ENCODE assay signal across 11 cellular contexts in the genomic region with DNA sequence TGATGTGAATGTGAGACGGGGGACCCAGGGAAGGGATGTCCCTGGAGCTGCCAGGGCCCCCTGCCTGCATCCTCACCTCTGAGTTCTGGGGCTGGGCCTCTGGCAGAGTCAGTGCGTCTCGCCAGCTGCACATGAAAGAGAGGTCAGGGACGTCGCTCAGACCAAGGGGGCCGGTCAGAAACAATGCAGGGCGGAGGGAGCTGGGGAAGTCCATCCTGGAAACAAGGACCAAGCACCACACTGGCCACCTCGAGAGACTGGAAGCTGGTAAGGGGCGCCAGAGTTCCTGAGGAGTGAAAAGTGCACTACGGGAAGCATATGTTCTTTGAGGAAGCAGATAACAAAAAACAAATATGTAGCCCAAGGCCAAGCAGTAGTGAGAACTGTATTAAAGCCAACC. TPM values are rescaled to one million over a fixed set of nuclear protein-coding genes. Genes with fewer than 3 reads are reported as not detected.
DNase-seq lines count a peak whose midpoint lies in the region; ATAC-seq and TF ChIP-seq lines count a peak whose summit lies in the region.
"Had no signal": no experiment of that assay in that cellular context is flagged by ENCODE, and none has a peak within 500 bp of the region (broad histone marks: within the 10 kb centered on the region; RNA-seq: fewer than 3 reads in every experiment).

No MANE protein-coding gene starts in this region.

- H3K4me3 Mint-ChIP-seq in T-cell, result peak overlapping the region; percentile 92 to 96 (median 93)
- peak overlapping the region; percentile 64 for H3K4me3 Mint-ChIP-seq in glutamatergic neuron (ENCODE audit: unreplicated experiment)

- H3K27me3 ChIP-seq in DND-41 (ENCODE audit: insufficient read depth, low read length, poor library complexity) (no peaks in the 10 kb centered on the region), parathyroid adenoma (ENCODE audit: control insufficient read depth, insufficient read depth, low read length) (no peaks in the 10 kb centered on the region), foreskin keratinocyte (no peaks in the 10 kb centered on the region)

- H3K9me3 ChIP-seq in DND-41 (ENCODE audit: insufficient read depth, low read length, severe bottlenecking), result no peaks in the 10 kb centered on the region
- no peaks in the 10 kb centered on the region for H3K9me3 ChIP-seq in parathyroid adenoma (ENCODE audit: control insufficient read depth, low read length)

- H3K36me3 ChIP-seq in DND-41 (ENCODE audit: insufficient read depth, low read length), result peaks cover 55% of the 10 kb centered on the region
- H3K36me3 ChIP-seq in parathyroid adenoma (ENCODE audit: control insufficient read depth, insufficient read depth, low read length), result no peaks in the 10 kb centered on the region

- H2AFZ ChIP-seq in DND-41 (ENCODE audit: low read depth, low read length), result no peak overlapping the region
- H2AFZ ChIP-seq in parathyroid adenoma, result no peak overlapping the region

- H3K9me3 Mint-ChIP-seq in T-cell (no peaks in the 10 kb centered on the region), glutamatergic neuron (ENCODE audit: unreplicated experiment) (peaks cover 2% of the 10 kb centered on the region)

- TF ChIP-seq CTCF in DND-41 (IDR thresholded peaks at IDR 0.05; ENCODE audit: borderline replicate concordance, extremely low read depth, low read length, poor library complexity, severe bottlenecking) (no peak), glutamatergic neuron (IDR thresholded peaks at IDR 0.05; ENCODE audit: partially characterized antibody, unreplicated experiment) (no peak), parathyroid adenoma (IDR thresholded peaks at IDR 0.05) (no peak), foreskin keratinocyte (conservative IDR thresholded peaks at IDR 0.05) (no peak)

- POLR2A ChIA-PET in T-cell (lab: Charles Lee), result no interaction called here

- CTCF ChIA-PET in T-cell (lab: Charles Lee), result no interaction called here

- H3K4me2 ChIP-seq in DND-41 (ENCODE audit: insufficient read depth, low read length), result peak overlapping the region; percentile 79
- H3K4me2 ChIP-seq in parathyroid adenoma (ENCODE audit: low read length), result no peak overlapping the region

- H3K9ac ChIP-seq in DND-41 (ENCODE audit: low read depth, low read length), result peak overlapping the region; percentile 91
- H3K9ac ChIP-seq in parathyroid adenoma, result no peak overlapping the region

- no peak overlapping the region; a peak in 1 of 4 replicates for H3K4me3 ChIP-seq in DND-41 (ENCODE audit: low read depth in 1 of 2, low read length in 2 of 2)
- H3K4me3 ChIP-seq in parathyroid adenoma (ENCODE audit: low read depth, low read length), result no peak overlapping the region

- H3K27ac Mint-ChIP-seq in T-cell (peak overlapping the region in 1 of 2 donors; percentile 28), glutamatergic neuron (ENCODE audit: unreplicated experiment) (no peak overlapping the region)

- H3K27me3 Mint-ChIP-seq in T-cell (no peaks in the 10 kb centered on the region), glutamatergic neuron (ENCODE audit: unreplicated experiment) (no peaks in the 10 kb centered on the region)

- ATAC-seq in DND-41 (ENCODE audit: insufficient read depth, low read depth) (no peak), T-cell (replicated peaks in 1 of 4) (no peak), foreskin keratinocyte (no peak), HG03460 (IDR thresholded peaks at IDR 0.05; ENCODE audit: unreplicated experiment) (no peak)

- H3K4me1 ChIP-seq in DND-41 (ENCODE audit: insufficient read depth, low read length), result peaks cover 27% of the 10 kb centered on the region
- peaks cover 6% of the 10 kb centered on the region for H3K4me1 ChIP-seq in parathyroid adenoma
- no peaks in the 10 kb centered on the region for H3K4me1 ChIP-seq in foreskin keratinocyte

- H3K27ac ChIP-seq in DND-41 (ENCODE audit: low read length) (peak overlapping the region; percentile 3; the same call in 1 of the 2 replicates), parathyroid adenoma (peak overlapping the region; percentile 12), foreskin keratinocyte (no peak overlapping the region)

- H3K79me2 ChIP-seq in DND-41 (ENCODE audit: insufficient read depth, low read length) (peaks cover 45% of the 10 kb centered on the region), parathyroid adenoma (peaks cover 10% of the 10 kb centered on the region)

- peaks cover 16% of the 10 kb centered on the region for H3K36me3 Mint-ChIP-seq in T-cell
- H3K36me3 Mint-ChIP-seq in glutamatergic neuron (ENCODE audit: unreplicated experiment), result no peaks in the 10 kb centered on the region

- H3K4me1 Mint-ChIP-seq in T-cell (peaks cover 25 to 30% (median 28%) of the 10 kb centered on the region in 3 donors), glutamatergic neuron (ENCODE audit: low read depth, unreplicated experiment) (peaks cover 11% of the 10 kb centered on the region)

- peaks cover 35% of the 10 kb centered on the region for H4K20me1 ChIP-seq in DND-41 (ENCODE audit: insufficient read depth, low read length)

- DNase-seq in DND-41, result no peak
- DNase-seq in T-cell, result no peak
- DNase-seq in glutamatergic neuron, result no peak
- DNase-seq in foreskin keratinocyte, result no peak
- no peak for DNase-seq in A172 (ENCODE audit: low spot score)
- DNase-seq: DMS79; effector memory CD4-positive, alpha-beta T cell; NCI-H2227 treated with DMSO at 0.1 percent for 48 hours; stimulated activated CD4-positive, alpha-beta T cell treated with anti-CD3 and anti-CD28 coated beads, Interleukin-12 subunit alpha, Interleukin-12 subunit beta, amount 100 ng/mL, for 4 hours had no signal

RNA-seq across cellular contexts. Expression of a gene that starts 2.1 kb away (rescaled TPM):
- total RNA-seq in T-cell, result 10 to 100 TPM; 81.9 to 97.6 (median 92.8) TPM
- 74.7 TPM for total RNA-seq in glutamatergic neuron (ENCODE audit: unreplicated experiment)
- 19.7 and 20.7 TPM in 2 replicates for total RNA-seq in foreskin keratinocyte
- polyA plus RNA-seq in foreskin keratinocyte, result 13.0 and 14.2 TPM in 2 replicates
- total RNA-seq in A172 (2014; rRNA removed; shearing (Covaris generic)), result 22.3 and 37.7 TPM in 2 replicates

RNA-seq across cellular contexts. Expression of a gene that starts 6.2 kb away (rescaled TPM):
- under 1 TPM in 1 of 5 donors, not detected in 4; 0.25 TPM for total RNA-seq in T-cell
- not detected for total RNA-seq in glutamatergic neuron (ENCODE audit: unreplicated experiment)
- not detected in 2 replicates for total RNA-seq in foreskin keratinocyte
- polyA plus RNA-seq in foreskin keratinocyte, result not detected in 2 replicates
- total RNA-seq in A172 (2014; rRNA removed; shearing (Covaris generic)), result not detected in 2 replicates

RNA-seq across cellular contexts. Expression of a gene that starts 39.7 kb away (rescaled TPM):
- total RNA-seq in T-cell (under 1 TPM in 2 of 5 donors, not detected in 3; 0.16 to 0.32 TPM), glutamatergic neuron (ENCODE audit: unreplicated experiment) (0.56 TPM), foreskin keratinocyte (not detected in 2 replicates)
- polyA plus RNA-seq in foreskin keratinocyte, result not detected in 2 replicates
- 0.41 and 0.88 TPM in 2 replicates for total RNA-seq in A172 (2014; rRNA removed; shearing (Covaris generic))

RNA-seq across cellular contexts. Expression of a gene that starts 39.8 kb away (rescaled TPM):
- total RNA-seq in T-cell (10 to 100 TPM; 11.9 to 23.5 (median 20.4) TPM), glutamatergic neuron (ENCODE audit: unreplicated experiment) (81.7 TPM), foreskin keratinocyte (13.6 and 15.7 TPM in 2 replicates)
- polyA plus RNA-seq in foreskin keratinocyte, result 7.8 and 8.1 TPM in 2 replicates
- 45.8 and 56.5 TPM in 2 replicates for total RNA-seq in A172 (2014; rRNA removed; shearing (Covaris generic))

RNA-seq across cellular contexts. Expression of a gene that starts 55.0 kb away (rescaled TPM):
- total RNA-seq in T-cell (not detected), glutamatergic neuron (ENCODE audit: unreplicated experiment) (not detected), foreskin keratinocyte (not detected in 2 replicates)
- polyA plus RNA-seq in foreskin keratinocyte, result not detected in 2 replicates
- 0.02 TPM in 1 of 2 replicates, not detected in the other for total RNA-seq in A172 (2014; rRNA removed; shearing (Covaris generic))
